ENCODE assay signal across 3 cellular contexts in the genomic region with DNA sequence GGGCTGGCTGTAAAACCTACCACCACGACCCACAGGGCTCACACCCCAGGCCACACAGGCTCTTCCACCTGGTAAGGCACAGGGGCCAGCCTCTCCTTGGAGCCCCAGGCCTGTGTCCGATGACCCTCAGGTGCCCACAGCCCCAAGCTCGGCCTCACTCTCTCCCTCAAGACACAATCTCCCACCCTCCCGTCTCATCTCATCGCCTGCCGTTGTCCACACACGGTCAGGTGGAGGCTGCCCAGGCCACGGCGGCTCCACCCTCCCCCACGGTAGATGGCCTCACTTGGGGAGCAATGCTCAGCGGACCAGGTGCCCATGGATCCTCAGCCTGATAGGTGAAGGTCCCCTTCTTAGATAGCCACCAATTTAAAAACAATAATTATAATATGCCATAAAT.
TF ChIP-seq lines count a peak whose summit lies in the region.

No MANE protein-coding gene starts in this region.

TF ChIP-seq in GM23338, 12 proteins besides CTCF, POLR2A, EP300 and RAD21 (continues in another document):
- TF ChIP-seq POLR2AphosphoS5 (IDR thresholded peaks at IDR 0.05; ENCODE audit: low read depth), result no peak
- TF ChIP-seq STAT1 (IDR thresholded peaks at IDR 0.05; ENCODE audit: unreplicated experiment), result no peak
- TF ChIP-seq, protein P1, sequence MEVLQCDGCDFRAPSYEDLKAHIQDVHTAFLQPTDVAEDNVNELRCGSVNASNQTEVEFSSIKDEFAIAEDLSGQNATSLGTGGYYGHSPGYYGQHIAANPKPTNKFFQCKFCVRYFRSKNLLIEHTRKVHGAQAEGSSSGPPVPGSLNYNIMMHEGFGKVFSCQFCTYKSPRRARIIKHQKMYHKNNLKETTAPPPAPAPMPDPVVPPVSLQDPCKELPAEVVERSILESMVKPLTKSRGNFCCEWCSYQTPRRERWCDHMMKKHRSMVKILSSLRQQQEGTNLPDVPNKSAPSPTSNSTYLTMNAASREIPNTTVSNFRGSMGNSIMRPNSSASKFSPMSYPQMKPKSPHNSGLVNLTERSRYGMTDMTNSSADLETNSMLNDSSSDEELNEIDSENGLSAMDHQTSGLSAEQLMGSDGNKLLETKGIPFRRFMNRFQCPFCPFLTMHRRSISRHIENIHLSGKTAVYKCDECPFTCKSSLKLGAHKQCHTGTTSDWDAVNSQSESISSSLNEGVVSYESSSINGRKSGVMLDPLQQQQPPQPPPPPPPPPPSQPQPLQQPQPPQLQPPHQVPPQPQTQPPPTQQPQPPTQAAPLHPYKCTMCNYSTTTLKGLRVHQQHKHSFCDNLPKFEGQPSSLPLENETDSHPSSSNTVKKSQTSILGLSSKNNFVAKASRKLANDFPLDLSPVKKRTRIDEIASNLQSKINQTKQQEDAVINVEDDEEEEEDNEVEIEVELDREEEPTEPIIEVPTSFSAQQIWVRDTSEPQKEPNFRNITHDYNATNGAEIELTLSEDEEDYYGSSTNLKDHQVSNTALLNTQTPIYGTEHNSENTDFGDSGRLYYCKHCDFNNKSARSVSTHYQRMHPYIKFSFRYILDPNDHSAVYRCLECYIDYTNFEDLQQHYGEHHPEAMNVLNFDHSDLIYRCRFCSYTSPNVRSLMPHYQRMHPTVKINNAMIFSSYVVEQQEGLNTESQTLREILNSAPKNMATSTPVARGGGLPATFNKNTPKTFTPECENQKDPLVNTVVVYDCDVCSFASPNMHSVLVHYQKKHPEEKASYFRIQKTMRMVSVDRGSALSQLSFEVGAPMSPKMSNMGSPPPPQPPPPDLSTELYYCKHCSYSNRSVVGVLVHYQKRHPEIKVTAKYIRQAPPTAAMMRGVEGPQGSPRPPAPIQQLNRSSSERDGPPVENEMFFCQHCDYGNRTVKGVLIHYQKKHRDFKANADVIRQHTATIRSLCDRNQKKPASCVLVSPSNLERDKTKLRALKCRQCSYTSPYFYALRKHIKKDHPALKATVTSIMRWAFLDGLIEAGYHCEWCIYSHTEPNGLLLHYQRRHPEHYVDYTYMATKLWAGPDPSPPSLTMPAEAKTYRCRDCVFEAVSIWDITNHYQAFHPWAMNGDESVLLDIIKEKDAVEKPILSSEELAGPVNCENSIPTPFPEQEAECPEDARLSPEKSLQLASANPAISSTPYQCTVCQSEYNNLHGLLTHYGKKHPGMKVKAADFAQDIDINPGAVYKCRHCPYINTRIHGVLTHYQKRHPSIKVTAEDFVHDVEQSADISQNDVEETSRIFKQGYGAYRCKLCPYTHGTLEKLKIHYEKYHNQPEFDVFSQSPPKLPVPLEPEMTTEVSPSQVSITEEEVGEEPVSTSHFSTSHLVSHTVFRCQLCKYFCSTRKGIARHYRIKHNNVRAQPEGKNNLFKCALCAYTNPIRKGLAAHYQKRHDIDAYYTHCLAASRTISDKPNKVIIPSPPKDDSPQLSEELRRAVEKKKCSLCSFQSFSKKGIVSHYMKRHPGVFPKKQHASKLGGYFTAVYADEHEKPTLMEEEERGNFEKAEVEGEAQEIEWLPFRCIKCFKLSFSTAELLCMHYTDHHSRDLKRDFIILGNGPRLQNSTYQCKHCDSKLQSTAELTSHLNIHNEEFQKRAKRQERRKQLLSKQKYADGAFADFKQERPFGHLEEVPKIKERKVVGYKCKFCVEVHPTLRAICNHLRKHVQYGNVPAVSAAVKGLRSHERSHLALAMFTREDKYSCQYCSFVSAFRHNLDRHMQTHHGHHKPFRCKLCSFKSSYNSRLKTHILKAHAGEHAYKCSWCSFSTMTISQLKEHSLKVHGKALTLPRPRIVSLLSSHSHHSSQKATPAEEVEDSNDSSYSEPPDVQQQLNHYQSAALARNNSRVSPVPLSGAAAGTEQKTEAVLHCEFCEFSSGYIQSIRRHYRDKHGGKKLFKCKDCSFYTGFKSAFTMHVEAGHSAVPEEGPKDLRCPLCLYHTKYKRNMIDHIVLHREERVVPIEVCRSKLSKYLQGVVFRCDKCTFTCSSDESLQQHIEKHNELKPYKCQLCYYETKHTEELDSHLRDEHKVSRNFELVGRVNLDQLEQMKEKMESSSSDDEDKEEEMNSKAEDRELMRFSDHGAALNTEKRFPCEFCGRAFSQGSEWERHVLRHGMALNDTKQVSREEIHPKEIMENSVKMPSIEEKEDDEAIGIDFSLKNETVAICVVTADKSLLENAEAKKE (CRISPR knock-in tag; IDR thresholded peaks at IDR 0.05), result no peak

TF ChIP-seq in WTC11, 78 proteins besides CTCF, POLR2A, EP300 and RAD21 (continues in another document):
- TF ChIP-seq SOX15 (CRISPR knock-in tag; IDR thresholded peaks at IDR 0.05), result no peak
- no peak for TF ChIP-seq ZNF121 (CRISPR knock-in tag; IDR thresholded peaks at IDR 0.05)
- TF ChIP-seq, protein P2, sequence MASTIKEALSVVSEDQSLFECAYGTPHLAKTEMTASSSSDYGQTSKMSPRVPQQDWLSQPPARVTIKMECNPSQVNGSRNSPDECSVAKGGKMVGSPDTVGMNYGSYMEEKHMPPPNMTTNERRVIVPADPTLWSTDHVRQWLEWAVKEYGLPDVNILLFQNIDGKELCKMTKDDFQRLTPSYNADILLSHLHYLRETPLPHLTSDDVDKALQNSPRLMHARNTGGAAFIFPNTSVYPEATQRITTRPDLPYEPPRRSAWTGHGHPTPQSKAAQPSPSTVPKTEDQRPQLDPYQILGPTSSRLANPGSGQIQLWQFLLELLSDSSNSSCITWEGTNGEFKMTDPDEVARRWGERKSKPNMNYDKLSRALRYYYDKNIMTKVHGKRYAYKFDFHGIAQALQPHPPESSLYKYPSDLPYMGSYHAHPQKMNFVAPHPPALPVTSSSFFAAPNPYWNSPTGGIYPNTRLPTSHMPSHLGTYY (CRISPR knock-in tag; IDR thresholded peaks at IDR 0.05), result no peak
- no peak for TF ChIP-seq TCF7 (CRISPR knock-in tag; IDR thresholded peaks at IDR 0.05; ENCODE audit: low read depth)
- TF ChIP-seq JUN (CRISPR knock-in tag; IDR thresholded peaks at IDR 0.05), result no peak
- TF ChIP-seq FOXP1 (CRISPR knock-in tag; IDR thresholded peaks at IDR 0.05; ENCODE audit: borderline replicate concordance), result no peak
- no peak for TF ChIP-seq ZNF416 (CRISPR knock-in tag; IDR thresholded peaks at IDR 0.05)
- TF ChIP-seq MYBL2 (CRISPR knock-in tag; IDR thresholded peaks at IDR 0.05), result no peak
- no peak for TF ChIP-seq IRF2 (CRISPR knock-in tag; IDR thresholded peaks at IDR 0.05; ENCODE audit: borderline replicate concordance, low read depth)
- TF ChIP-seq NR3C1 (CRISPR knock-in tag; conservative IDR thresholded peaks at IDR 0.05; ENCODE audit: low read depth), result no peak
- TF ChIP-seq, protein P3, sequence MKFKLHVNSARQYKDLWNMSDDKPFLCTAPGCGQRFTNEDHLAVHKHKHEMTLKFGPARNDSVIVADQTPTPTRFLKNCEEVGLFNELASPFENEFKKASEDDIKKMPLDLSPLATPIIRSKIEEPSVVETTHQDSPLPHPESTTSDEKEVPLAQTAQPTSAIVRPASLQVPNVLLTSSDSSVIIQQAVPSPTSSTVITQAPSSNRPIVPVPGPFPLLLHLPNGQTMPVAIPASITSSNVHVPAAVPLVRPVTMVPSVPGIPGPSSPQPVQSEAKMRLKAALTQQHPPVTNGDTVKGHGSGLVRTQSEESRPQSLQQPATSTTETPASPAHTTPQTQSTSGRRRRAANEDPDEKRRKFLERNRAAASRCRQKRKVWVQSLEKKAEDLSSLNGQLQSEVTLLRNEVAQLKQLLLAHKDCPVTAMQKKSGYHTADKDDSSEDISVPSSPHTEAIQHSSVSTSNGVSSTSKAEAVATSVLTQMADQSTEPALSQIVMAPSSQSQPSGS (CRISPR knock-in tag; IDR thresholded peaks at IDR 0.05; ENCODE audit: borderline replicate concordance, low read depth), result no peak
- TF ChIP-seq, protein P4, sequence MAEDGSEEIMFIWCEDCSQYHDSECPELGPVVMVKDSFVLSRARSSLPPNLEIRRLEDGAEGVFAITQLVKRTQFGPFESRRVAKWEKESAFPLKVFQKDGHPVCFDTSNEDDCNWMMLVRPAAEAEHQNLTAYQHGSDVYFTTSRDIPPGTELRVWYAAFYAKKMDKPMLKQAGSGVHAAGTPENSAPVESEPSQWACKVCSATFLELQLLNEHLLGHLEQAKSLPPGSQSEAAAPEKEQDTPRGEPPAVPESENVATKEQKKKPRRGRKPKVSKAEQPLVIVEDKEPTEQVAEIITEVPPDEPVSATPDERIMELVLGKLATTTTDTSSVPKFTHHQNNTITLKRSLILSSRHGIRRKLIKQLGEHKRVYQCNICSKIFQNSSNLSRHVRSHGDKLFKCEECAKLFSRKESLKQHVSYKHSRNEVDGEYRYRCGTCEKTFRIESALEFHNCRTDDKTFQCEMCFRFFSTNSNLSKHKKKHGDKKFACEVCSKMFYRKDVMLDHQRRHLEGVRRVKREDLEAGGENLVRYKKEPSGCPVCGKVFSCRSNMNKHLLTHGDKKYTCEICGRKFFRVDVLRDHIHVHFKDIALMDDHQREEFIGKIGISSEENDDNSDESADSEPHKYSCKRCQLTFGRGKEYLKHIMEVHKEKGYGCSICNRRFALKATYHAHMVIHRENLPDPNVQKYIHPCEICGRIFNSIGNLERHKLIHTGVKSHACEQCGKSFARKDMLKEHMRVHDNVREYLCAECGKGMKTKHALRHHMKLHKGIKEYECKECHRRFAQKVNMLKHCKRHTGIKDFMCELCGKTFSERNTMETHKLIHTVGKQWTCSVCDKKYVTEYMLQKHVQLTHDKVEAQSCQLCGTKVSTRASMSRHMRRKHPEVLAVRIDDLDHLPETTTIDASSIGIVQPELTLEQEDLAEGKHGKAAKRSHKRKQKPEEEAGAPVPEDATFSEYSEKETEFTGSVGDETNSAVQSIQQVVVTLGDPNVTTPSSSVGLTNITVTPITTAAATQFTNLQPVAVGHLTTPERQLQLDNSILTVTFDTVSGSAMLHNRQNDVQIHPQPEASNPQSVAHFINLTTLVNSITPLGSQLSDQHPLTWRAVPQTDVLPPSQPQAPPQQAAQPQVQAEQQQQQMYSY (CRISPR knock-in tag; IDR thresholded peaks at IDR 0.05), result no peak
- TF ChIP-seq, protein P5, sequence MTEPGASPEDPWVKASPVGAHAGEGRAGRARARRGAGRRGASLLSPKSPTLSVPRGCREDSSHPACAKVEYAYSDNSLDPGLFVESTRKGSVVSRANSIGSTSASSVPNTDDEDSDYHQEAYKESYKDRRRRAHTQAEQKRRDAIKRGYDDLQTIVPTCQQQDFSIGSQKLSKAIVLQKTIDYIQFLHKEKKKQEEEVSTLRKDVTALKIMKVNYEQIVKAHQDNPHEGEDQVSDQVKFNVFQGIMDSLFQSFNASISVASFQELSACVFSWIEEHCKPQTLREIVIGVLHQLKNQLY (CRISPR knock-in tag; IDR thresholded peaks at IDR 0.05), result no peak

TF ChIP-seq in HepG2, 621 proteins besides CTCF, POLR2A, EP300 and RAD21 (continues in another document):
- TF ChIP-seq, protein P6, sequence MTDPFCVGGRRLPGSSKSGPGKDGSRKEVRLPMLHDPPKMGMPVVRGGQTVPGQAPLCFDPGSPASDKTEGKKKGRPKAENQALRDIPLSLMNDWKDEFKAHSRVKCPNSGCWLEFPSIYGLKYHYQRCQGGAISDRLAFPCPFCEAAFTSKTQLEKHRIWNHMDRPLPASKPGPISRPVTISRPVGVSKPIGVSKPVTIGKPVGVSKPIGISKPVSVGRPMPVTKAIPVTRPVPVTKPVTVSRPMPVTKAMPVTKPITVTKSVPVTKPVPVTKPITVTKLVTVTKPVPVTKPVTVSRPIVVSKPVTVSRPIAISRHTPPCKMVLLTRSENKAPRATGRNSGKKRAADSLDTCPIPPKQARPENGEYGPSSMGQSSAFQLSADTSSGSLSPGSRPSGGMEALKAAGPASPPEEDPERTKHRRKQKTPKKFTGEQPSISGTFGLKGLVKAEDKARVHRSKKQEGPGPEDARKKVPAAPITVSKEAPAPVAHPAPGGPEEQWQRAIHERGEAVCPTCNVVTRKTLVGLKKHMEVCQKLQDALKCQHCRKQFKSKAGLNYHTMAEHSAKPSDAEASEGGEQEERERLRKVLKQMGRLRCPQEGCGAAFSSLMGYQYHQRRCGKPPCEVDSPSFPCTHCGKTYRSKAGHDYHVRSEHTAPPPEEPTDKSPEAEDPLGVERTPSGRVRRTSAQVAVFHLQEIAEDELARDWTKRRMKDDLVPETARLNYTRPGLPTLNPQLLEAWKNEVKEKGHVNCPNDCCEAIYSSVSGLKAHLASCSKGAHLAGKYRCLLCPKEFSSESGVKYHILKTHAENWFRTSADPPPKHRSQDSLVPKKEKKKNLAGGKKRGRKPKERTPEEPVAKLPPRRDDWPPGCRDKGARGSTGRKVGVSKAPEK (CRISPR knock-in tag; IDR thresholded peaks at IDR 0.05; ENCODE audit: borderline replicate concordance), result no peak
- TF ChIP-seq CHD4 (IDR thresholded peaks at IDR 0.05; ENCODE audit: borderline replicate concordance, low read length) (no peak), CCAR2 (optimal IDR thresholded peaks at IDR 0.05; ENCODE audit: low read depth, low read length) (no peak), SRSF9 (IDR thresholded peaks at IDR 0.05; ENCODE audit: borderline replicate concordance, insufficient read depth, low read depth, low read length, poor library complexity, severe bottlenecking) (no peak), ZNF569 (CRISPR knock-in tag; IDR thresholded peaks at IDR 0.05; ENCODE audit: borderline replicate concordance) (no peak), ZNF556 (CRISPR knock-in tag; IDR thresholded peaks at IDR 0.05; ENCODE audit: borderline replicate concordance) (no peak), ZBTB8A (CRISPR knock-in tag; IDR thresholded peaks at IDR 0.05; ENCODE audit: borderline replicate concordance, low read depth) (no peak), STAG1 (CRISPR knock-in tag; IDR thresholded peaks at IDR 0.05) (no peak), ERF (CRISPR knock-in tag; IDR thresholded peaks at IDR 0.05) (no peak), KLF9 (CRISPR knock-in tag; IDR thresholded peaks at IDR 0.05; ENCODE audit: low read depth) (no peak), ZNF709 (CRISPR knock-in tag; IDR thresholded peaks at IDR 0.05) (no peak)
- TF ChIP-seq, protein P7, sequence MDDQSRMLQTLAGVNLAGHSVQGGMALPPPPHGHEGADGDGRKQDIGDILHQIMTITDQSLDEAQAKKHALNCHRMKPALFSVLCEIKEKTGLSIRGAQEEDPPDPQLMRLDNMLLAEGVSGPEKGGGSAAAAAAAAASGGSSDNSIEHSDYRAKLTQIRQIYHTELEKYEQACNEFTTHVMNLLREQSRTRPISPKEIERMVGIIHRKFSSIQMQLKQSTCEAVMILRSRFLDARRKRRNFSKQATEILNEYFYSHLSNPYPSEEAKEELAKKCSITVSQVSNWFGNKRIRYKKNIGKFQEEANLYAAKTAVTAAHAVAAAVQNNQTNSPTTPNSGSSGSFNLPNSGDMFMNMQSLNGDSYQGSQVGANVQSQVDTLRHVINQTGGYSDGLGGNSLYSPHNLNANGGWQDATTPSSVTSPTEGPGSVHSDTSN (CRISPR knock-in tag; IDR thresholded peaks at IDR 0.05; ENCODE audit: borderline replicate concordance), result no peak
- TF ChIP-seq, protein P8, sequence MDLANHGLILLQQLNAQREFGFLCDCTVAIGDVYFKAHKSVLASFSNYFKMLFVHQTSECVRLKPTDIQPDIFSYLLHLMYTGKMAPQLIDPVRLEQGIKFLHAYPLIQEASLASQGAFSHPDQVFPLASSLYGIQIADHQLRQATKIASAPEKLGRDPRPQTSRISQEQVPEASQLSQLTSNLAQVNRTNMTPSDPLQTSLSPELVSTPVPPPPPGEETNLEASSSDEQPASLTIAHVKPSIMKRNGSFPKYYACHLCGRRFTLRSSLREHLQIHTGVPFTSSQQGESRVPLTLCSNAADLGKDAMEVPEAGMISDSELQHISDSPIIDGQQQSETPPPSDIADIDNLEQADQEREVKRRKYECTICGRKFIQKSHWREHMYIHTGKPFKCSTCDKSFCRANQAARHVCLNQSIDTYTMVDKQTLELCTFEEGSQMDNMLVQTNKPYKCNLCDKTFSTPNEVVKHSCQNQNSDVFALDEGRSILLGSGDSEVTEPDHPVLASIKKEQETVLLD (CRISPR knock-in tag; IDR thresholded peaks at IDR 0.05; ENCODE audit: low read depth), result no peak
